ENCODE assay signal across 21 cellular contexts in genomic region chr9:83234541-83234940, GRCh38.
"Had no signal": no experiment of that assay in that cellular context is flagged by ENCODE, and none has a peak within 500 bp of the region (broad histone marks: within the 10 kb centered on the region; RNA-seq: fewer than 3 reads in every experiment).

No MANE protein-coding gene starts in this region.

- H3K4me3 ChIP-seq: mucosa of descending colon, psoas muscle, stomach had no signal

- H3K9me3 Mint-ChIP-seq: activated B cell treated with CpG ODN at 0.5 μM for 24 hours; activated CD4-positive, alpha-beta T cell treated with anti-CD3 and anti-CD28 coated beads, Interleukin-2, amount 10 ng/mL, durations not matched to agents 24 days and 14 days; activated naive CD4-positive, alpha-beta T cell treated with anti-CD3 and anti-CD28 coated beads for 36 hours; activated T-cell treated with anti-CD3 and anti-CD28 coated beads, Interleukin-2, amount 50 U/mL, for 4 hours; dendritic cell treated with granulocyte-macrophage colony-stimulating factor and Interleukin-4, amounts not matched to agents 40 ng/mL and 50 ng/mL, for 4 days; stimulated activated effector memory CD8-positive, alpha-beta T cell treated with anti-CD3 and anti-CD28 coated beads, Interleukin-12 subunit alpha, Interleukin-12 subunit beta, amount 100 ng/mL, for 72 hours; T-helper 2 cell treated with Interferon-gamma antibody and Interleukin-4, amounts not matched to agents 5 μg/mL and 100 μg/mL, for 36 hours had no signal

- H3K4me3 Mint-ChIP-seq: activated B cell treated with CpG ODN at 0.5 μM for 24 hours; activated CD4-positive, alpha-beta T cell treated with anti-CD3 and anti-CD28 coated beads, Interleukin-2, amount 10 ng/mL, durations not matched to agents 24 days and 14 days; activated naive CD4-positive, alpha-beta T cell treated with anti-CD3 and anti-CD28 coated beads for 36 hours; activated T-cell treated with anti-CD3 and anti-CD28 coated beads, Interleukin-2, amount 50 U/mL, for 4 hours; dendritic cell treated with granulocyte-macrophage colony-stimulating factor and Interleukin-4, amounts not matched to agents 40 ng/mL and 50 ng/mL, for 4 days; naive B cell; neural crest cell; stimulated activated effector memory CD8-positive, alpha-beta T cell treated with anti-CD3 and anti-CD28 coated beads, Interleukin-12 subunit alpha, Interleukin-12 subunit beta, amount 100 ng/mL, for 72 hours; T-helper 2 cell treated with Interferon-gamma antibody and Interleukin-4, amounts not matched to agents 5 μg/mL and 100 μg/mL, for 36 hours; type B pancreatic cell had no signal

- H3K27me3 Mint-ChIP-seq: activated B cell treated with CpG ODN at 0.5 μM for 24 hours; dendritic cell treated with granulocyte-macrophage colony-stimulating factor and Interleukin-4, amounts not matched to agents 40 ng/mL and 50 ng/mL, for 4 days; type B pancreatic cell had no signal

- H3K27me3 ChIP-seq: stomach had no signal

- DNase-seq: activated B cell treated with CpG ODN at 0.5 μM for 24 hours; activated CD4-positive, alpha-beta T cell treated with anti-CD3 and anti-CD28 coated beads, Interleukin-2, amount 10 ng/mL, durations not matched to agents 24 days and 14 days; activated CD8-positive, alpha-beta memory T cell treated with anti-CD3 and anti-CD28 coated beads, Interleukin-2, amount 50 U/mL, for 4 hours; activated naive CD4-positive, alpha-beta T cell treated with anti-CD3 and anti-CD28 coated beads for 36 hours; activated T-cell treated with anti-CD3 and anti-CD28 coated beads, Interleukin-2, amount 50 U/mL, for 4 hours; anterior cingulate cortex; effector memory CD4-positive, alpha-beta T cell; foreskin melanocyte; mesenchymal stem cell; mucosa of descending colon; naive B cell; psoas muscle; SK-N-SH; stimulated activated CD4-positive, alpha-beta T cell treated with anti-CD3 and anti-CD28 coated beads, Interleukin-4, amount 100 ng/mL, for 24 hours; stomach had no signal

- H3K4me2 ChIP-seq: SK-N-SH had no signal

- H3K4me1 Mint-ChIP-seq: activated B cell treated with CpG ODN at 0.5 μM for 24 hours; activated CD4-positive, alpha-beta T cell treated with anti-CD3 and anti-CD28 coated beads, Interleukin-2, amount 10 ng/mL, durations not matched to agents 24 days and 14 days; naive B cell; neural crest cell; stimulated activated effector memory CD8-positive, alpha-beta T cell treated with anti-CD3 and anti-CD28 coated beads, Interleukin-12 subunit alpha, Interleukin-12 subunit beta, amount 100 ng/mL, for 72 hours had no signal

- H3K27ac ChIP-seq: psoas muscle, stomach had no signal

- H3K27ac Mint-ChIP-seq: activated B cell treated with CpG ODN at 0.5 μM for 24 hours; activated CD4-positive, alpha-beta T cell treated with anti-CD3 and anti-CD28 coated beads, Interleukin-2, amount 10 ng/mL, durations not matched to agents 24 days and 14 days; activated naive CD4-positive, alpha-beta T cell treated with anti-CD3 and anti-CD28 coated beads for 36 hours; dendritic cell treated with granulocyte-macrophage colony-stimulating factor and Interleukin-4, amounts not matched to agents 40 ng/mL and 50 ng/mL, for 4 days; naive B cell; stimulated activated effector memory CD8-positive, alpha-beta T cell treated with anti-CD3 and anti-CD28 coated beads, Interleukin-12 subunit alpha, Interleukin-12 subunit beta, amount 100 ng/mL, for 72 hours; T-helper 2 cell treated with Interferon-gamma antibody and Interleukin-4, amounts not matched to agents 5 μg/mL and 100 μg/mL, for 36 hours; type B pancreatic cell had no signal

- H3K36me3 Mint-ChIP-seq: naive B cell; stimulated activated effector memory CD8-positive, alpha-beta T cell treated with anti-CD3 and anti-CD28 coated beads, Interleukin-12 subunit alpha, Interleukin-12 subunit beta, amount 100 ng/mL, for 72 hours; type B pancreatic cell had no signal

- H3K36me3 ChIP-seq: stomach had no signal

- ATAC-seq: activated T-cell treated with anti-CD3 and anti-CD28 coated beads, Interleukin-2, amount 50 U/mL, for 4 hours; mucosa of descending colon; psoas muscle; sciatic nerve; stimulated activated effector memory CD8-positive, alpha-beta T cell treated with anti-CD3 and anti-CD28 coated beads, Interleukin-12 subunit alpha, Interleukin-12 subunit beta, amount 100 ng/mL, for 72 hours had no signal

- H3K9me3 ChIP-seq: mucosa of descending colon, psoas muscle, SK-N-SH had no signal
